8 cellular contexts compared by ENCODE assay signal in genomic region chr22:22156716-22157499, GRCh38.
DNase-seq lines count a peak whose midpoint lies in the region; ATAC-seq and TF ChIP-seq lines count a peak whose summit lies in the region.

No MANE protein-coding gene starts in this region.

- TF ChIP-seq CTCF in GM13977 (IDR thresholded peaks at IDR 0.05; ENCODE audit: extremely low read depth, insufficient read depth, missing control alignments) (peak; percentile 92), esophagus muscularis mucosa (IDR thresholded peaks at IDR 0.05) (peak; percentile 28 to 62 (median 38)), upper lobe of right lung (IDR thresholded peaks at IDR 0.05) (peak; percentile 68)

- 46% methylated on average over 9 of the region's 9 CpGs for WGBS in esophagus muscularis mucosa

- H3K4me3 ChIP-seq in esophagus muscularis mucosa (no peak overlapping the region), neuron (ENCODE audit: low read length) (no peak overlapping the region), upper lobe of right lung (no peak overlapping the region)

- DNase-seq in ACHN (peak; percentile 81), GM13977 (ENCODE audit: low spot score) (peak; percentile 84), HPDE6-E6E7 (ENCODE audit: extremely low spot score) (peak; percentile 51), NOMO-1 (lab: John Stamatoyannopoulos, UW; ENCODE audit: unreplicated experiment in 2 of 2) (peak; percentile 61 to 80), esophagus muscularis mucosa (ENCODE audit: extremely low spot score) (no peak), upper lobe of right lung (no peak)
- DNase-seq in activated CD8-positive, alpha-beta memory T cell treated with anti-CD3 and anti-CD28 coated beads for 48 hours (ENCODE audit: low read depth in 2 of 3, low spot score in 2 of 3): peak; percentile 8 to 44 (median 24)

- H3K4me1 ChIP-seq in esophagus muscularis mucosa (no peaks in the 10 kb centered on the region), neuron (ENCODE audit: insufficient read depth, low read length) (no peaks in the 10 kb centered on the region), upper lobe of right lung (no peaks in the 10 kb centered on the region)

- ATAC-seq in upper lobe of right lung: peak; percentile 95

- H3K27me3 ChIP-seq in esophagus muscularis mucosa: peaks cover 0 to 29% (median 0%) of the 10 kb centered on the region in 4 donors
- peaks cover 11% of the 10 kb centered on the region for H3K27me3 ChIP-seq in neuron (ENCODE audit: insufficient read depth, low read length)
- no peaks in the 10 kb centered on the region for H3K27me3 ChIP-seq in upper lobe of right lung

- intact Hi-C loops in esophagus muscularis mucosa (cut with DNase I): no loop called here
- intact Hi-C loops in upper lobe of right lung (cut with DNase I): no loop called here

- H3K27ac ChIP-seq in esophagus muscularis mucosa (replicated peaks in 1 of 4) (no peak overlapping the region), upper lobe of right lung (no peak overlapping the region)

- peak overlapping the region; percentile 91 for H2AFZ ChIP-seq in neuron (ENCODE audit: low read depth, low read length)

- in situ Hi-C loops in ACHN (cut with HindIII; ENCODE audit: low pct_ligation_motif_present, low pct_unique_long_range_greater_than_20kb, low sequenced_read_pairs): no loop called here
- in situ Hi-C loops in GM13977 (cut with MboI; ENCODE audit: low pct_unique_long_range_greater_than_20kb, low sequenced_read_pairs, unreplicated experiment): loop anchor here (5.0 kb wide), 1 partner anchor 45 kb away; no protein-coding TSS in a partner anchor

- H3K9me3 ChIP-seq in esophagus muscularis mucosa: no peaks in the 10 kb centered on the region
- no peaks in the 10 kb centered on the region for H3K9me3 ChIP-seq in neuron (ENCODE audit: low read length)
- no peaks in the 10 kb centered on the region for H3K9me3 ChIP-seq in upper lobe of right lung

- H3K36me3 ChIP-seq in esophagus muscularis mucosa (no peaks in the 10 kb centered on the region), neuron (ENCODE audit: insufficient read depth, low read length) (no peaks in the 10 kb centered on the region), upper lobe of right lung (no peaks in the 10 kb centered on the region)

- TF ChIP-seq EP300 in esophagus muscularis mucosa (IDR thresholded peaks at IDR 0.05): no peak

- TF ChIP-seq POLR2A in esophagus muscularis mucosa (IDR thresholded peaks at IDR 0.05; ENCODE audit: low read depth): no peak

Comparison
In these comparisons a context has a peak if more than half of its experiments do, and no peak if none do; other contexts are left out.
1. DNase-seq: peak in ACHN (single experiment), GM13977 (single experiment), HPDE6-E6E7 (single experiment), NOMO-1 (2 of 2) and activated CD8-positive, alpha-beta memory T cell treated with anti-CD3 and anti-CD28 coated beads for 48 hours (3 of 3); none in esophagus muscularis mucosa (single experiment) and upper lobe of right lung (single experiment).
2. CTCF ChIP-seq: peak in every context shown above with its lines; median percentile 92 in GM13977; 68 in upper lobe of right lung; 38 in esophagus muscularis mucosa.